22 cellular contexts compared by ENCODE assay signal in genomic region chr1:54014009-54014629, GRCh38. TPM values are rescaled to one million over a fixed set of nuclear protein-coding genes. Genes with fewer than 3 reads are reported as not detected.
DNase-seq lines count a peak whose midpoint lies in the region; ATAC-seq, FAIRE-seq and TF ChIP-seq lines count a peak whose summit lies in the region.
"Had no signal": no experiment of that assay in that cellular context is flagged by ENCODE, and none has a peak within 500 bp of the region (broad histone marks: within the 10 kb centered on the region; RNA-seq: fewer than 3 reads in every experiment).

No MANE protein-coding gene starts in this region.

- DNase-seq in activated CD8-positive, alpha-beta memory T cell treated with anti-CD3 and anti-CD28 coated beads for 24 hours: peak; percentile 26
- no peak for DNase-seq in activated CD8-positive, alpha-beta memory T cell treated with anti-CD3 and anti-CD28 coated beads, Interleukin-2, amount 10 ng/mL, durations not matched to agents 7 days and 5 days
- DNase-seq in H1 (ENCODE audit: low read depth in 1 of 2, low spot score in 2 of 2) (peak in 1 of 2 experiments; percentile 48), mesenteric fat pad (ENCODE audit: low spot score) (peak; percentile 86), SW 1271 (lab: John Stamatoyannopoulos, UW) (no peak), DMS79 (lab: John Stamatoyannopoulos, UW) (no peak), substantia nigra (lab: John Stamatoyannopoulos, UW) (no peak)
- DNase-seq: Calu3; CD4-positive, alpha-beta memory T cell; Karpas-422; NCI-H1417 treated with DMSO at 0.1 percent for 48 hours; NCI-H187 treated with DMSO at 0.1 percent for 48 hours; NCI-H345; NCI-H524 treated with DMSO at 0.1 percent for 48 hours; PC-9 had no signal

- H3K18ac ChIP-seq in H1 (ENCODE audit: extremely low read depth, low read length): no peak overlapping the region

- no peak overlapping the region for H2BK5ac ChIP-seq in H1 (ENCODE audit: low read depth, low read length)

- H3K4me3 Mint-ChIP-seq in activated CD8-positive, alpha-beta memory T cell treated with anti-CD3 and anti-CD28 coated beads, Interleukin-2, amount 10 ng/mL, durations not matched to agents 7 days and 5 days: no peak overlapping the region
- H3K4me3 Mint-ChIP-seq: CD4-positive, alpha-beta memory T cell; IgD-negative memory B cell had no signal

- no peak overlapping the region for H3K23ac ChIP-seq in H1 (ENCODE audit: insufficient read length)

- ATAC-seq in activated CD8-positive, alpha-beta memory T cell treated with anti-CD3 and anti-CD28 coated beads, Interleukin-2, amount 10 ng/mL, durations not matched to agents 7 days and 5 days: no peak
- ATAC-seq: A549, HCT116 had no signal

- H3K9me3 Mint-ChIP-seq in activated CD8-positive, alpha-beta memory T cell treated with anti-CD3 and anti-CD28 coated beads, Interleukin-2, amount 10 ng/mL, durations not matched to agents 7 days and 5 days (ENCODE audit: low read depth): no peaks in the 10 kb centered on the region
- H3K9me3 Mint-ChIP-seq: CD4-positive, alpha-beta memory T cell; IgD-negative memory B cell had no signal

- TF ChIP-seq POLR2A in H1 (IDR thresholded peaks at IDR 0.05; ENCODE audit: control extremely low read depth in 1 of 2, low read depth in 2 of 2, low read length in 2 of 2): no peak

- H2AK5ac ChIP-seq in H1 (ENCODE audit: low read depth, low read length): no peak overlapping the region

- H4K91ac ChIP-seq in H1 (replicated peaks; ENCODE audit: insufficient read length, low read length): no peak overlapping the region

- H3K4ac ChIP-seq in H1 (replicated peaks; ENCODE audit: insufficient read length, low read depth, low read length): no peak overlapping the region

- no peak for TF ChIP-seq EP300 in H1 (IDR thresholded peaks at IDR 0.05; ENCODE audit: borderline replicate concordance in 1 of 2, low read depth in 2 of 2, low read length in 2 of 2)

- H3K27ac ChIP-seq in H1 (ENCODE audit: low read depth, low read length) (no peak overlapping the region), substantia nigra (ENCODE audit: low read depth, low read length, poor library complexity, severe bottlenecking) (no peak overlapping the region)
- H3K27ac ChIP-seq: A549, BLaER1, PC-9 had no signal

- H3K56ac ChIP-seq in H1 (replicated peaks; ENCODE audit: insufficient read length, low read depth, low read length): no peak overlapping the region

- H4K20me1 ChIP-seq in H1 (replicated peaks in 1 of 2; ENCODE audit: control insufficient read depth in 1 of 2, insufficient read depth in 2 of 2, low read length in 2 of 2): no peaks in the 10 kb centered on the region
- H4K20me1 ChIP-seq: BLaER1 had no signal

- H2BK12ac ChIP-seq in H1 (ENCODE audit: low read depth, low read length): no peak overlapping the region

- H3K79me1 ChIP-seq in H1 (ENCODE audit: low read depth, low read length): no peaks in the 10 kb centered on the region

- peaks cover 0 to 3% (median 0%) of the 10 kb centered on the region in 4 experiments; a peak in 1 of 7 replicates for H3K4me1 ChIP-seq in H1 (replicated peaks in 1 of 4; ENCODE audit: control insufficient read depth in 3 of 4, insufficient read depth in 4 of 4, low read length in 3 of 4)
- H3K4me1 ChIP-seq: BLaER1 had no signal

- CTCF ChIA-PET in activated CD8-positive, alpha-beta memory T cell treated with anti-CD3 and anti-CD28 coated beads, Interleukin-2, amount 10 ng/mL, durations not matched to agents 7 days and 5 days (lab: Charles Lee): no interaction called here
- CTCF ChIA-PET in H1 (lab: Charles Lee; ENCODE audit: partially characterized antibody): interaction anchor here (0.7 to 1.3 kb wide), 5 partner anchors 14 to 55 kb away, joined by 3 to 5 read pairs (median 3); no protein-coding TSS in a partner anchor

- H3K36me3 Mint-ChIP-seq in activated CD8-positive, alpha-beta memory T cell treated with anti-CD3 and anti-CD28 coated beads, Interleukin-2, amount 10 ng/mL, durations not matched to agents 7 days and 5 days: no peaks in the 10 kb centered on the region
- H3K36me3 Mint-ChIP-seq: CD4-positive, alpha-beta memory T cell; IgD-negative memory B cell had no signal

- no peak overlapping the region for H3K9ac ChIP-seq in H1 (replicated peaks in 1 of 4; ENCODE audit: extremely low read depth in 1 of 4, low read depth in 3 of 4, low read length in 3 of 4)
- H3K9ac ChIP-seq: BLaER1 had no signal

- no peak overlapping the region for H2BK20ac ChIP-seq in H1 (ENCODE audit: low read length)

- peak overlapping the region; percentile 19; the same call in 1 of the 2 replicates for H4K8ac ChIP-seq in H1 (ENCODE audit: extremely low read depth, insufficient read depth, low read length)

- H3K9me3 ChIP-seq in H1 (ENCODE audit: insufficient read depth in 2 of 2, low read depth in 1 of 2, low read length in 1 of 2): no peaks in the 10 kb centered on the region
- H3K9me3 ChIP-seq: A549, BLaER1 had no signal

- no peak overlapping the region for H3K14ac ChIP-seq in H1 (ENCODE audit: insufficient read length)

- H3K27ac Mint-ChIP-seq in activated CD8-positive, alpha-beta memory T cell treated with anti-CD3 and anti-CD28 coated beads, Interleukin-2, amount 10 ng/mL, durations not matched to agents 7 days and 5 days: no peak overlapping the region
- H3K27ac Mint-ChIP-seq: CD4-positive, alpha-beta memory T cell; IgD-negative memory B cell had no signal

- no peak for TF ChIP-seq CTCF in H1 (IDR thresholded peaks at IDR 0.05; ENCODE audit: control extremely low read depth in 1 of 3, insufficient read depth in 1 of 3, low read depth in 1 of 3, low read length in 3 of 3)

- H3K27me3 Mint-ChIP-seq in activated CD8-positive, alpha-beta memory T cell treated with anti-CD3 and anti-CD28 coated beads, Interleukin-2, amount 10 ng/mL, durations not matched to agents 7 days and 5 days: peaks cover 3% of the 10 kb centered on the region

- H3K4me2 ChIP-seq in H1 (ENCODE audit: insufficient read depth in 1 of 2, low read depth in 2 of 2, low read length in 2 of 2): no peak overlapping the region
- H3K4me2 ChIP-seq: A549, BLaER1, PC-9 had no signal

- no peaks in the 10 kb centered on the region for H3K4me1 Mint-ChIP-seq in activated CD8-positive, alpha-beta memory T cell treated with anti-CD3 and anti-CD28 coated beads, Interleukin-2, amount 10 ng/mL, durations not matched to agents 7 days and 5 days
- H3K4me1 Mint-ChIP-seq: CD4-positive, alpha-beta memory T cell; IgD-negative memory B cell had no signal

- no peak overlapping the region for H4K5ac ChIP-seq in H1 (ENCODE audit: insufficient read length, low read depth, low read length)

- H2AFZ ChIP-seq in H1 (ENCODE audit: low read length): no peak overlapping the region
- H2AFZ ChIP-seq: PC-9 had no signal

- H3K36me3 ChIP-seq in H1 (ENCODE audit: control insufficient read depth in 2 of 4, insufficient read depth in 4 of 4, low read length in 3 of 4): no peaks in the 10 kb centered on the region
- H3K36me3 ChIP-seq: BLaER1 had no signal

- POLR2A ChIA-PET in H1 (lab: Charles Lee; ENCODE audit: partially characterized antibody): no interaction called here

- no peak for TF ChIP-seq RAD21 in H1 (IDR thresholded peaks at IDR 0.05 in 1 of 2, conservative IDR thresholded peaks at IDR 0.05 in 1 of 2; ENCODE audit: low read depth in 2 of 2, low read length in 2 of 2)

- H3K27me3 ChIP-seq in H1 (replicated peaks in 1 of 4; ENCODE audit: control insufficient read depth in 3 of 4, extremely low read depth in 1 of 4, insufficient read depth in 3 of 4, low read length in 3 of 4): no peaks in the 10 kb centered on the region
- H3K27me3 ChIP-seq: BLaER1 had no signal

- H3K23me2 ChIP-seq in H1 (ENCODE audit: low read depth, low read length): no peaks in the 10 kb centered on the region

- no peaks in the 10 kb centered on the region for H3K79me2 ChIP-seq in H1 (ENCODE audit: control insufficient read depth in 1 of 2, insufficient read depth in 2 of 2, low read length in 2 of 2)

- H2BK120ac ChIP-seq in H1 (replicated peaks; ENCODE audit: low read depth, low read length): no peak overlapping the region

- no peak overlapping the region for H3K4me3 ChIP-seq in H1 (ENCODE audit: extremely low read depth in 1 of 4, insufficient read depth in 2 of 4, low read depth in 3 of 4, low read length in 4 of 4)
- H3K4me3 ChIP-seq: A549, BLaER1, PC-9 had no signal

- no peak for FAIRE-seq in H1 (lab: Jason Lieb, UNC)
- FAIRE-seq: A549, GM12892, HTR-8/SVneo had no signal

- H2BK15ac ChIP-seq in H1 (ENCODE audit: low read length): no peak overlapping the region

- 89% methylated on average over 14 of the region's 17 CpGs; no CpG with 5 or more reads in 1 of the 2 experiments for WGBS in H1 (ENCODE audit: extremely low coverage in 1 of 2, insufficient coverage in 1 of 2, insufficient read length in 1 of 2, insufficient replicate concordance in 2 of 2, low coverage in 1 of 2, low lambda C conversion rate in 2 of 2, missing lambda C conversion rate in 1 of 2), 2 experiments

RNA-seq across cellular contexts. Expression of gene LDLRAD1, which starts 3.9 kb away (rescaled TPM):
- total RNA-seq in activated CD8-positive, alpha-beta memory T cell treated with anti-CD3 and anti-CD28 coated beads, Interleukin-2, amount 10 ng/mL, durations not matched to agents 7 days and 5 days: not detected
- not detected in 2 replicates for total RNA-seq in H1 (2021; fragmentation: NEBNext Ultra II Directional; extraction: Animal tissue kit (Norgen Biotek cat#: 25700))
- polyA plus RNA-seq in H1 (2011; rRNA removed): not detected in 2 replicates
- polyA plus RNA-seq in H1 (2011; cell fraction: cytosol; rRNA removed): not detected
- polyA plus RNA-seq in H1 (2011; cell fraction: nucleus; rRNA removed): not detected
- not detected in 4 replicates for polyA plus RNA-seq in H1 (2012, experiment 1 of 2)
- polyA plus RNA-seq in H1 (2012, experiment 2 of 2): not detected
- polyA plus RNA-seq in H1 (2013, experiment 1 of 2): not detected
- polyA plus RNA-seq in H1 (2013, experiment 2 of 2): 0.04 TPM
- not detected in 2 replicates for polyA minus RNA-seq in H1 (2011; rRNA and poly(A)+ RNA removed)
- polyA minus RNA-seq in H1 (2011; cell fraction: cytosol; rRNA and poly(A)+ RNA removed): not detected
- not detected for polyA minus RNA-seq in H1 (2011; cell fraction: nucleus; rRNA and poly(A)+ RNA removed)
- total RNA-seq in mesenteric fat pad: not detected
- total RNA-seq: Calu3; CD4-positive, alpha-beta memory T cell; MCF 10A had no signal
- polyA plus RNA-seq: CD4-positive, alpha-beta memory T cell; IgD-negative memory B cell had no signal

RNA-seq across cellular contexts. Expression of gene TMEM59, which starts 38.9 kb away (rescaled TPM):
- 100 to 1,000 TPM; 165 to 171 TPM for total RNA-seq in activated CD8-positive, alpha-beta memory T cell treated with anti-CD3 and anti-CD28 coated beads, Interleukin-2, amount 10 ng/mL, durations not matched to agents 7 days and 5 days
- 123 and 139 TPM in 2 replicates for total RNA-seq in H1 (2021; fragmentation: NEBNext Ultra II Directional; extraction: Animal tissue kit (Norgen Biotek cat#: 25700))
- polyA plus RNA-seq in H1 (2011; rRNA removed): 71.2 and 116 TPM in 2 replicates
- 132 TPM for polyA plus RNA-seq in H1 (2011; cell fraction: cytosol; rRNA removed)
- 40.3 TPM for polyA plus RNA-seq in H1 (2011; cell fraction: nucleus; rRNA removed)
- polyA plus RNA-seq in H1 (2012, experiment 1 of 2): 97.4 to 114 TPM (median 102 TPM) in 4 replicates
- 26.5 TPM for polyA plus RNA-seq in H1 (2012, experiment 2 of 2)
- polyA plus RNA-seq in H1 (2013, experiment 1 of 2): 141 TPM
- 160 TPM for polyA plus RNA-seq in H1 (2013, experiment 2 of 2)
- 95.0 and 118 TPM in 2 replicates for polyA minus RNA-seq in H1 (2011; rRNA and poly(A)+ RNA removed)
- polyA minus RNA-seq in H1 (2011; cell fraction: cytosol; rRNA and poly(A)+ RNA removed): 52.6 TPM
- 36.0 TPM for polyA minus RNA-seq in H1 (2011; cell fraction: nucleus; rRNA and poly(A)+ RNA removed)
- total RNA-seq in mesenteric fat pad: 364 TPM

RNA-seq across cellular contexts. Expression of gene TCEANC2, which starts 39.3 kb away (rescaled TPM):
- total RNA-seq in activated CD8-positive, alpha-beta memory T cell treated with anti-CD3 and anti-CD28 coated beads, Interleukin-2, amount 10 ng/mL, durations not matched to agents 7 days and 5 days: 10 to 100 TPM; 11.8 to 13.1 TPM
- total RNA-seq in H1 (2021; fragmentation: NEBNext Ultra II Directional; extraction: Animal tissue kit (Norgen Biotek cat#: 25700)): 6.4 and 8.2 TPM in 2 replicates
- 4.0 and 4.2 TPM in 2 replicates for polyA plus RNA-seq in H1 (2011; rRNA removed)
- polyA plus RNA-seq in H1 (2011; cell fraction: cytosol; rRNA removed): 5.2 TPM
- polyA plus RNA-seq in H1 (2011; cell fraction: nucleus; rRNA removed): 6.2 TPM
- 3.3 to 4.2 TPM (median 3.6 TPM) in 4 replicates for polyA plus RNA-seq in H1 (2012, experiment 1 of 2)
- polyA plus RNA-seq in H1 (2012, experiment 2 of 2): 1.7 TPM
- polyA plus RNA-seq in H1 (2013, experiment 1 of 2): 3.0 TPM
- polyA plus RNA-seq in H1 (2013, experiment 2 of 2): 2.7 TPM
- polyA minus RNA-seq in H1 (2011; rRNA and poly(A)+ RNA removed): 6.7 and 7.0 TPM in 2 replicates
- polyA minus RNA-seq in H1 (2011; cell fraction: cytosol; rRNA and poly(A)+ RNA removed): 4.4 TPM
- 8.1 TPM for polyA minus RNA-seq in H1 (2011; cell fraction: nucleus; rRNA and poly(A)+ RNA removed)
- total RNA-seq in mesenteric fat pad: 4.2 TPM

Comparison
In these comparisons a context has a peak if more than half of its experiments do, and no peak if none do; other contexts are left out.
1. DNase-seq: peak in activated CD8-positive, alpha-beta memory T cell treated with anti-CD3 and anti-CD28 coated beads for 24 hours (single experiment) and mesenteric fat pad (single experiment); none in activated CD8-positive, alpha-beta memory T cell treated with anti-CD3 and anti-CD28 coated beads, Interleukin-2, amount 10 ng/mL, durations not matched to agents 7 days and 5 days (single experiment), SW 1271 (0 of 2), DMS79 (single experiment) and substantia nigra (0 of 49).